ENCODE assay signal across 12 cellular contexts in genomic region chr17:37447641-37448040, GRCh38. TPM values are rescaled to one million over a fixed set of nuclear protein-coding genes. Genes with fewer than 3 reads are reported as not detected.
DNase-seq lines count a peak whose midpoint lies in the region; ATAC-seq, FAIRE-seq and TF ChIP-seq lines count a peak whose summit lies in the region.
"Had no signal": no experiment of that assay in that cellular context is flagged by ENCODE, and none has a peak within 500 bp of the region (broad histone marks: within the 10 kb centered on the region; RNA-seq: fewer than 3 reads in every experiment).

No MANE protein-coding gene starts in this region.

- H3K9me3 Mint-ChIP-seq in astrocyte (ENCODE audit: unreplicated experiment), result no peaks in the 10 kb centered on the region

- H3K4me1 ChIP-seq in astrocyte (ENCODE audit: insufficient read depth, low read length), result peaks cover 11% of the 10 kb centered on the region

- H3K27ac ChIP-seq in astrocyte (ENCODE audit: low read depth, low read length), result peak overlapping the region; percentile 54
- H3K27ac ChIP-seq: testis had no signal

- H3K9me3 ChIP-seq in astrocyte (ENCODE audit: insufficient read depth, low read depth, low read length), result no peaks in the 10 kb centered on the region
- H3K9me3 ChIP-seq: testis had no signal

- ATAC-seq in HG03354 (IDR thresholded peaks at IDR 0.05; ENCODE audit: poor library complexity, severe bottlenecking, unreplicated experiment) (no peak), omental fat pad (ENCODE audit: low FRiP score) (no peak), HG02588 (IDR thresholded peaks at IDR 0.05; ENCODE audit: unreplicated experiment) (no peak)

- peaks cover 11% of the 10 kb centered on the region for H3K36me3 Mint-ChIP-seq in astrocyte (ENCODE audit: low read depth, unreplicated experiment)

- H3K4me3 Mint-ChIP-seq in astrocyte (ENCODE audit: unreplicated experiment), result no peak overlapping the region

- peak overlapping the region; percentile 73 for H3K27ac Mint-ChIP-seq in astrocyte (ENCODE audit: unreplicated experiment)

- H3K27me3 Mint-ChIP-seq in astrocyte (ENCODE audit: low read depth, unreplicated experiment), result no peaks in the 10 kb centered on the region

- no peaks in the 10 kb centered on the region for H3K27me3 ChIP-seq in astrocyte (ENCODE audit: insufficient read depth, low read length)
- H3K27me3 ChIP-seq: testis had no signal

- no peak for TF ChIP-seq CTCF in astrocyte (IDR thresholded peaks at IDR 0.05; ENCODE audit: insufficient read depth, low read depth, low read length)
- TF ChIP-seq CTCF in omental fat pad (IDR thresholded peaks at IDR 0.05), result no peak

- no peaks in the 10 kb centered on the region for H3K79me2 ChIP-seq in astrocyte (ENCODE audit: insufficient read depth, low read length)

- peak overlapping the region; percentile 6 for H3K9ac ChIP-seq in astrocyte (ENCODE audit: low read length)

- DNase-seq in AG20443 (ENCODE audit: low spot score), result peak; percentile 47
- DNase-seq in HT1080 (ENCODE audit: low read depth), result peak; percentile 69
- peak; percentile 44 for DNase-seq in astrocyte (ENCODE audit: low read depth)
- DNase-seq in islet precursor cell, result peak; percentile 62
- no peak for DNase-seq in NCI-H1048 (lab: John Stamatoyannopoulos, UW)
- no peak for DNase-seq in omental fat pad (ENCODE audit: low spot score)
- DNase-seq: COR-L47, NCI-H510A treated with DMSO at 0.1 percent for 48 hours, SHP77 treated with DMSO at 0.1 percent for 48 hours, testis had no signal

- FAIRE-seq in astrocyte (lab: Jason Lieb, UNC), result no peak

- no peaks in the 10 kb centered on the region for H4K20me1 ChIP-seq in astrocyte (ENCODE audit: insufficient read depth, low read length)

- peak overlapping the region; percentile 54 for H3K4me2 ChIP-seq in astrocyte (ENCODE audit: low read length)

- H3K4me1 Mint-ChIP-seq in astrocyte (ENCODE audit: low read depth, unreplicated experiment), result peaks cover 30% of the 10 kb centered on the region

- H2AFZ ChIP-seq in astrocyte (ENCODE audit: low read depth, low read length), result no peak overlapping the region

- no peak overlapping the region for H3K4me3 ChIP-seq in astrocyte (ENCODE audit: insufficient read depth, low read depth, low read length)
- H3K4me3 ChIP-seq: testis had no signal

- peaks cover 7% of the 10 kb centered on the region for H3K36me3 ChIP-seq in astrocyte (ENCODE audit: insufficient read depth, low read length)

RNA-seq across cellular contexts. Expression of gene TADA2A, which starts 41.0 kb away (rescaled TPM):
- 26.7 and 28.8 TPM in 2 replicates for total RNA-seq in HT1080 (2014; rRNA removed; shearing (Covaris generic))
- 13.4 and 13.8 TPM in 2 replicates for polyA plus RNA-seq in HT1080 (2015; cell fraction: cytosol; rRNA removed)
- 33.2 and 38.0 TPM in 2 replicates for polyA plus RNA-seq in HT1080 (2015; cell fraction: nucleus; rRNA removed)
- total RNA-seq in astrocyte (14.0 TPM in 2 replicates), omental fat pad (10 to 100 TPM; 11.5 to 28.1 (median 16.0) TPM)

RNA-seq across cellular contexts. Expression of gene ACACA, which starts 41.0 kb away (rescaled TPM):
- total RNA-seq in HT1080 (2014; rRNA removed; shearing (Covaris generic)), result 30.4 and 43.6 TPM in 2 replicates
- 20.7 and 22.7 TPM in 2 replicates for polyA plus RNA-seq in HT1080 (2015; cell fraction: cytosol; rRNA removed)
- polyA plus RNA-seq in HT1080 (2015; cell fraction: nucleus; rRNA removed), result 62.3 and 65.0 TPM in 2 replicates
- 74.3 and 88.3 TPM in 2 replicates for total RNA-seq in astrocyte
- 10 to 100 TPM; 28.7 to 72.7 (median 42.2) TPM for total RNA-seq in omental fat pad

RNA-seq across cellular contexts. Expression of gene DUSP14, which starts 42.0 kb away (rescaled TPM):
- 69.7 and 82.3 TPM in 2 replicates for total RNA-seq in HT1080 (2014; rRNA removed; shearing (Covaris generic))
- 55.5 and 56.1 TPM in 2 replicates for polyA plus RNA-seq in HT1080 (2015; cell fraction: cytosol; rRNA removed)
- polyA plus RNA-seq in HT1080 (2015; cell fraction: nucleus; rRNA removed), result 36.9 and 43.5 TPM in 2 replicates
- total RNA-seq in astrocyte (64.3 and 69.1 TPM in 2 replicates), omental fat pad (10 to 100 TPM; 12.6 to 65.7 (median 30.6) TPM)

Comparison
In these comparisons a context has a peak if more than half of its experiments do, and no peak if none do; other contexts are left out.
1. DNase-seq: peak in AG20443 (single experiment), HT1080 (single experiment), astrocyte (single experiment) and islet precursor cell (single experiment); none in NCI-H1048 (single experiment) and omental fat pad (single experiment).